12 cellular contexts compared by ENCODE assay signal in genomic region chr14:74616996-74617700, GRCh38. TPM values are rescaled to one million over a fixed set of nuclear protein-coding genes. Genes with fewer than 3 reads are reported as not detected.
DNase-seq lines count a peak whose midpoint lies in the region; ATAC-seq and TF ChIP-seq lines count a peak whose summit lies in the region.
"Had no signal": no experiment of that assay in that cellular context is flagged by ENCODE, and none has a peak within 500 bp of the region (broad histone marks: within the 10 kb centered on the region; RNA-seq: fewer than 3 reads in every experiment).

No MANE protein-coding gene starts in this region.

- H3K27me3 Mint-ChIP-seq in activated CD4-positive, alpha-beta T cell treated with anti-CD3 and anti-CD28 coated beads, Interleukin-2, amount 10 ng/mL, durations not matched to agents 7 days and 5 days, result peaks cover 28% of the 10 kb centered on the region

- H3K27me3 ChIP-seq in SJSA1 (replicated peaks) (no peaks in the 10 kb centered on the region), fibroblast of lung (ENCODE audit: control insufficient read depth, insufficient read depth, low read length) (no peaks in the 10 kb centered on the region)
- H3K27me3 ChIP-seq: tibial nerve had no signal

- no peak overlapping the region for H3K9ac ChIP-seq in fibroblast of lung (ENCODE audit: insufficient read depth, low read length)

- H3K9me3 ChIP-seq in SJSA1 (replicated peaks) (no peaks in the 10 kb centered on the region), fibroblast of lung (ENCODE audit: control insufficient read depth, insufficient read depth, low read depth, low read length) (no peaks in the 10 kb centered on the region)
- H3K9me3 ChIP-seq: tibial nerve had no signal

- H2AFZ ChIP-seq in fibroblast of lung (ENCODE audit: low read length), result no peak overlapping the region

- H3K27ac Mint-ChIP-seq in activated CD4-positive, alpha-beta T cell treated with anti-CD3 and anti-CD28 coated beads, Interleukin-2, amount 10 ng/mL, durations not matched to agents 7 days and 5 days, result peak overlapping the region; percentile 89

- H3K4me3 ChIP-seq in SJSA1, result no peak overlapping the region
- no peak overlapping the region for H3K4me3 ChIP-seq in fibroblast of lung (replicated peaks in 1 of 4; ENCODE audit: control extremely low read depth in 1 of 4, insufficient read depth in 1 of 4, low read depth in 3 of 4, low read length in 4 of 4)
- H3K4me3 ChIP-seq in skin epidermis, result no peak overlapping the region
- H3K4me3 ChIP-seq: tibial nerve had no signal

- CTCF ChIA-PET in activated CD4-positive, alpha-beta T cell treated with anti-CD3 and anti-CD28 coated beads, Interleukin-2, amount 10 ng/mL, durations not matched to agents 7 days and 5 days (lab: Charles Lee), result interaction anchor here (0.7 to 4.3 kb wide), 4 partner anchors 8 to 1347 kb away, joined by 3 to 20 read pairs (median 4); partner anchors contain the start of gene YLPM1

- H3K4me1 Mint-ChIP-seq in activated CD4-positive, alpha-beta T cell treated with anti-CD3 and anti-CD28 coated beads, Interleukin-2, amount 10 ng/mL, durations not matched to agents 7 days and 5 days, result peaks cover 53% of the 10 kb centered on the region

- H3K4me1 ChIP-seq in SJSA1 (replicated peaks) (peaks cover 67% of the 10 kb centered on the region), fibroblast of lung (ENCODE audit: control insufficient read depth, extremely low read depth, insufficient read depth, low read length) (peaks cover 53% of the 10 kb centered on the region)

- H3K36me3 ChIP-seq in SJSA1 (no peaks in the 10 kb centered on the region), fibroblast of lung (ENCODE audit: control insufficient read depth, insufficient read depth, low read length) (no peaks in the 10 kb centered on the region)
- H3K36me3 ChIP-seq: tibial nerve had no signal

- no peaks in the 10 kb centered on the region for H4K20me1 ChIP-seq in fibroblast of lung (ENCODE audit: control insufficient read depth, extremely low read depth, insufficient read depth, low read length)

- H3K79me2 ChIP-seq in fibroblast of lung (ENCODE audit: control insufficient read depth, insufficient read depth, low read length), result peaks cover 9% of the 10 kb centered on the region

- peaks cover 1% of the 10 kb centered on the region for H3K9me3 Mint-ChIP-seq in activated CD4-positive, alpha-beta T cell treated with anti-CD3 and anti-CD28 coated beads, Interleukin-2, amount 10 ng/mL, durations not matched to agents 7 days and 5 days
- H3K9me3 Mint-ChIP-seq: activated CD4-positive, alpha-beta memory T cell treated with anti-CD3 and anti-CD28 coated beads, Interleukin-2, amount 10 ng/mL, durations not matched to agents 7 days and 5 days had no signal

- ATAC-seq in GM18909 (IDR thresholded peaks at IDR 0.05; ENCODE audit: poor library complexity, unreplicated experiment), result no peak

- no peak overlapping the region for H3K4me3 Mint-ChIP-seq in activated CD4-positive, alpha-beta T cell treated with anti-CD3 and anti-CD28 coated beads, Interleukin-2, amount 10 ng/mL, durations not matched to agents 7 days and 5 days

- POLR2A ChIA-PET in activated CD4-positive, alpha-beta T cell treated with anti-CD3 and anti-CD28 coated beads, Interleukin-2, amount 10 ng/mL, durations not matched to agents 7 days and 5 days (lab: Charles Lee), result interaction anchor here (0.6 kb wide), 1 partner anchor 96 kb away, joined by 3 read pairs; the partner anchor contains the start of genes AREL1 and FCF1

- DNase-seq in activated CD4-positive, alpha-beta T cell treated with anti-CD3 and anti-CD28 coated beads, Interleukin-2, amount 10 ng/mL, durations not matched to agents 7 days and 5 days, result no peak
- DNase-seq in activated CD4-positive, alpha-beta T cell treated with anti-CD3 and anti-CD28 coated beads for 4 hours, result no peak
- no peak for DNase-seq in SJSA1 (ENCODE audit: low read depth in 1 of 2, low spot score in 2 of 2)
- peak in 1 of 2 donors; percentile 72 for DNase-seq in fibroblast of lung (ENCODE audit: low read depth in 2 of 2)
- no peak for DNase-seq in NCI-H1930 (lab: John Stamatoyannopoulos, UW)
- DNase-seq in EL, result no peak
- DNase-seq: 8988T; activated CD4-positive, alpha-beta memory T cell treated with anti-CD3 and anti-CD28 coated beads, Interleukin-2, amount 10 ng/mL, durations not matched to agents 7 days and 5 days; caudate nucleus had no signal

- no peak overlapping the region for H3K4me2 ChIP-seq in fibroblast of lung (ENCODE audit: extremely low read depth, insufficient read depth, low read length)

- H3K27ac ChIP-seq in SJSA1 (peak overlapping the region; percentile 47), fibroblast of lung (ENCODE audit: insufficient read depth, low read length) (peak overlapping the region; percentile 57), skin epidermis (peak overlapping the region in 17 of 21 experiments; percentile 1 to 90 (median 70))

- H3K36me3 Mint-ChIP-seq in activated CD4-positive, alpha-beta T cell treated with anti-CD3 and anti-CD28 coated beads, Interleukin-2, amount 10 ng/mL, durations not matched to agents 7 days and 5 days (ENCODE audit: low read depth), result no peaks in the 10 kb centered on the region

- TF ChIP-seq CTCF in fibroblast of lung (conservative IDR thresholded peaks at IDR 0.05 in 1 of 2, IDR thresholded peaks at IDR 0.05 in 1 of 2; ENCODE audit: low read depth in 1 of 2, low read length in 2 of 2), result no peak

RNA-seq across cellular contexts. Expression of gene LTBP2, which starts 5.1 kb away (rescaled TPM):
- under 1 TPM; 0.05 to 0.12 TPM for total RNA-seq in activated CD4-positive, alpha-beta T cell treated with anti-CD3 and anti-CD28 coated beads, Interleukin-2, amount 10 ng/mL, durations not matched to agents 7 days and 5 days
- 1.3 and 2.2 TPM in 2 replicates for total RNA-seq in SJSA1 (2014; rRNA removed; shearing (Covaris generic))
- total RNA-seq in fibroblast of lung, result 243 and 514 TPM in 2 replicates
- polyA plus RNA-seq in fibroblast of lung, result 108 and 112 TPM in 2 replicates
- polyA plus RNA-seq in fibroblast of lung (2012), result 184 and 214 TPM in 2 replicates
- polyA minus RNA-seq in fibroblast of lung (ENCODE audit: low replicate concordance), result 328 and 406 TPM in 2 replicates

Comparison
In these comparisons a context has a peak if more than half of its experiments do, and no peak if none do; other contexts are left out.
1. RNA of gene LTBP2, which starts 5.1 kb away (total RNA-seq): 243 to 514 TPM in fibroblast of lung; 1.3 to 2.2 TPM in SJSA1 and 0.05 to 0.12 TPM in activated CD4-positive, alpha-beta T cell treated with anti-CD3 and anti-CD28 coated beads, Interleukin-2, amount 10 ng/mL, durations not matched to agents 7 days and 5 days; every median in the first group is over 10 times any median in the second.
2. Peak in every context shown above with its lines, with median percentiles within 50 percentile points of each other: H3K27ac ChIP-seq.